ENCODE assay signal across 16 cellular contexts in the genomic region with DNA sequence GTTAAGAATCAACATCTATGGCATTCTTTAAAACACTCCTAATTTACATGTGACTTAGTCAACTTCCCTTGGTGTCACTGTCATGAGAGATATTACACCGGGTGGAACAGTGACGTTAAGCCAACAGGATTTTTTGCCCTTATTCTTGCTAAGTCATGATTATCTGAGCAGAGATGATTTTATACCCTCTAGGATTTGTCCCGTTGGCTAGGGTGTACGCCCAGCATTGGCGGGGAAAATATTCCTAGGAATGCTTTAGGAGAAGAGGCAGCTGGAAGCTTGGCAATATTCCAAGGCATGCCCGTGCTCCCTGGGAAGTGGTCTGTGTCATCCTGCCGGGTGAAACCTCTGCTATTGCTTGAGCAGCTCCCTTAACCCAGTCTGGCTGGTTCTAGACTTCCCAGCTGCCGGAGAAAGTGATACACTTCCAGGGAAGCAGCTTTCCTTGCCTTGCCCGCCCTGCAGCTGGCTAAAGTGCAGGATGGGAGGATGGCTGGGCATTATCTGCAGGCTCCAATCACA. TPM values are rescaled to one million over a fixed set of nuclear protein-coding genes. Genes with fewer than 3 reads are reported as not detected.
DNase-seq lines count a peak whose midpoint lies in the region; ATAC-seq and TF ChIP-seq lines count a peak whose summit lies in the region.
"Had no signal": no experiment of that assay in that cellular context is flagged by ENCODE, and none has a peak within 500 bp of the region (broad histone marks: within the 10 kb centered on the region; RNA-seq: fewer than 3 reads in every experiment).

No MANE protein-coding gene starts in this region.

- H3K4me1 ChIP-seq in sigmoid colon: peaks cover 0 to 17% (median 10%) of the 10 kb centered on the region in 4 donors
- H3K4me1 ChIP-seq: A549 had no signal

- TF ChIP-seq POLR2A in sigmoid colon (IDR thresholded peaks at IDR 0.05): no peak

- no peak for TF ChIP-seq CTCF in sigmoid colon (IDR thresholded peaks at IDR 0.05)

- DNase-seq in NCI-H2227 (lab: John Stamatoyannopoulos, UW; ENCODE audit: unreplicated experiment) (peak; percentile 44), NCI-H2227 treated with DMSO at 0.1 percent for 48 hours (lab: John Stamatoyannopoulos, UW) (no peak), NCI-H345 (lab: John Stamatoyannopoulos, UW) (peak; percentile 31), dermis blood vessel endothelial cell (peak; percentile 81), sigmoid colon (no peak), HuH-7.5 (ENCODE audit: low spot score) (no peak), NAMALWA (ENCODE audit: low spot score) (no peak)
- DNase-seq: activated CD8-positive, alpha-beta memory T cell treated with anti-CD3 and anti-CD28 coated beads, Interleukin-2, amount 50 U/mL, for 48 hours; amniotic stem cell; COR-L47; NCI-H2081 treated with DMSO at 0.1 percent for 48 hours had no signal

- H3K27ac ChIP-seq in sigmoid colon: peak overlapping the region in 3 of 4 donors; percentile 1 to 47 (median 30)
- H3K27ac ChIP-seq: A549, skin epidermis had no signal

- TF ChIP-seq EP300 in sigmoid colon (IDR thresholded peaks at IDR 0.05): no peak

- H3K9me3 ChIP-seq in sigmoid colon: no peaks in the 10 kb centered on the region
- H3K9me3 ChIP-seq: A549 had no signal

- no peak for ATAC-seq in HG03378 (IDR thresholded peaks at IDR 0.05; ENCODE audit: unreplicated experiment)
- ATAC-seq: A549 had no signal

- H3K4me3 ChIP-seq in sigmoid colon: no peak overlapping the region
- H3K4me3 ChIP-seq: A549, lung, skin epidermis had no signal

- peaks cover 46 to 100% (median 75%) of the 10 kb centered on the region in 4 donors for H3K36me3 ChIP-seq in sigmoid colon

- WGBS in sigmoid colon, 2 donors: 66 to 76% methylated on average over 9 of the region's 9 CpGs

- intact Hi-C loops in sigmoid colon (cut with DNase I): no loop called here

- no peaks in the 10 kb centered on the region for H3K27me3 ChIP-seq in sigmoid colon

RNA-seq across cellular contexts. Expression of gene CHRNB2, which starts 16.2 kb away (rescaled TPM):
- total RNA-seq in dermis blood vessel endothelial cell (under 0.01 TPM in 1 of 2 replicates, not detected in the other), sigmoid colon (1 to 10 TPM in 2 of 4 donors, under 1 TPM in 2; under 0.01 to 1.7 (median 1.0) TPM)
- polyA plus RNA-seq in sigmoid colon: under 1 TPM in 1 of 3 donors, not detected in 2; 0.31 TPM
- total RNA-seq: subcutaneous adipose tissue had no signal

RNA-seq across cellular contexts. Expression of gene ADAR, which starts 24.2 kb away (rescaled TPM):
- total RNA-seq in dermis blood vessel endothelial cell (85.4 and 108 TPM in 2 replicates), sigmoid colon (100 to 1,000 TPM in 1 of 4 donors, 10 to 100 TPM in 3; 59.4 to 103 (median 69.7) TPM)
- 10 to 100 TPM; 21.0 to 80.7 (median 38.6) TPM for polyA plus RNA-seq in sigmoid colon

RNA-seq across cellular contexts. Expression of gene UBE2Q1, which starts 25.3 kb away (rescaled TPM):
- total RNA-seq in dermis blood vessel endothelial cell (41.7 and 58.8 TPM in 2 replicates), sigmoid colon (10 to 100 TPM; 15.1 to 18.9 (median 16.3) TPM)
- polyA plus RNA-seq in sigmoid colon: 10 to 100 TPM; 36.6 to 40.7 (median 37.7) TPM

Comparison
In these comparisons a context has a peak if more than half of its experiments do, and no peak if none do; other contexts are left out.
1. DNase-seq: peak in NCI-H2227 (single experiment), NCI-H345 (single experiment) and dermis blood vessel endothelial cell (single experiment); none in NCI-H2227 treated with DMSO at 0.1 percent for 48 hours (single experiment), sigmoid colon (single experiment), HuH-7.5 (single experiment) and NAMALWA (single experiment).